In genomic region chr7:20588678-20589077, GRCh38 we compare ENCODE assay signal across 30 cellular contexts. TPM values are rescaled to one million over a fixed set of nuclear protein-coding genes. Genes with fewer than 3 reads are reported as not detected.
"Had no signal": no experiment of that assay in that cellular context is flagged by ENCODE, and none has a peak within 500 bp of the region (broad histone marks: within the 10 kb centered on the region; RNA-seq: fewer than 3 reads in every experiment).

No MANE protein-coding gene starts in this region.

- FAIRE-seq: endometrium, islet of Langerhans, keratinocyte had no signal

- H3K36me3 ChIP-seq: colonic mucosa, esophagus squamous epithelium, gastrocnemius medialis, heart right ventricle, left lung, lower lobe of right lung had no signal

- H3K4me1 ChIP-seq: colonic mucosa, esophagus squamous epithelium, gastrocnemius medialis, heart right ventricle, left lung, lower lobe of right lung had no signal

- DNase-seq: colonic mucosa; dermis blood vessel endothelial cell; dorsolateral prefrontal cortex; effector CD8-positive, alpha-beta T cell; effector memory CD8-positive, alpha-beta T cell; endodermal cell; erythroblast; esophagus squamous epithelium; foreskin fibroblast; foreskin melanocyte; gastrocnemius medialis; glutamatergic neuron; head of caudate nucleus; heart right ventricle; hippocampal formation; kidney glomerular epithelial cell; left colon; left ventricle myocardium superior; lower lobe of right lung; mesendoderm; midbrain; naive thymus-derived CD4-positive, alpha-beta T cell had no signal

- H3K9me3 ChIP-seq: colonic mucosa, esophagus squamous epithelium, gastrocnemius medialis, heart right ventricle, lower lobe of right lung had no signal

- H3K27ac ChIP-seq: colonic mucosa, dorsolateral prefrontal cortex, epithelial cell of prostate, esophagus squamous epithelium, gastrocnemius medialis, heart right ventricle, left lung, lower lobe of right lung had no signal

- H3K27me3 ChIP-seq: colonic mucosa, esophagus squamous epithelium, gastrocnemius medialis, left lung had no signal

- H3K4me3 ChIP-seq: colonic mucosa, dorsolateral prefrontal cortex, esophagus squamous epithelium, gastrocnemius medialis, heart right ventricle, left lung, lower lobe of right lung had no signal

RNA-seq across cellular contexts. Expression of gene ABCB5, which starts 26.8 kb away (rescaled TPM):
- total RNA-seq: cerebellum; dermis blood vessel endothelial cell; endodermal cell; glomerular endothelial cell; heart right ventricle; left ventricle myocardium superior; lung microvascular endothelial cell; naive thymus-derived CD4-positive, alpha-beta T cell had no signal
- polyA plus RNA-seq: heart right ventricle; keratinocyte; naive thymus-derived CD4-positive, alpha-beta T cell had no signal
